ENCODE assay signal across 15 cellular contexts in the genomic region with DNA sequence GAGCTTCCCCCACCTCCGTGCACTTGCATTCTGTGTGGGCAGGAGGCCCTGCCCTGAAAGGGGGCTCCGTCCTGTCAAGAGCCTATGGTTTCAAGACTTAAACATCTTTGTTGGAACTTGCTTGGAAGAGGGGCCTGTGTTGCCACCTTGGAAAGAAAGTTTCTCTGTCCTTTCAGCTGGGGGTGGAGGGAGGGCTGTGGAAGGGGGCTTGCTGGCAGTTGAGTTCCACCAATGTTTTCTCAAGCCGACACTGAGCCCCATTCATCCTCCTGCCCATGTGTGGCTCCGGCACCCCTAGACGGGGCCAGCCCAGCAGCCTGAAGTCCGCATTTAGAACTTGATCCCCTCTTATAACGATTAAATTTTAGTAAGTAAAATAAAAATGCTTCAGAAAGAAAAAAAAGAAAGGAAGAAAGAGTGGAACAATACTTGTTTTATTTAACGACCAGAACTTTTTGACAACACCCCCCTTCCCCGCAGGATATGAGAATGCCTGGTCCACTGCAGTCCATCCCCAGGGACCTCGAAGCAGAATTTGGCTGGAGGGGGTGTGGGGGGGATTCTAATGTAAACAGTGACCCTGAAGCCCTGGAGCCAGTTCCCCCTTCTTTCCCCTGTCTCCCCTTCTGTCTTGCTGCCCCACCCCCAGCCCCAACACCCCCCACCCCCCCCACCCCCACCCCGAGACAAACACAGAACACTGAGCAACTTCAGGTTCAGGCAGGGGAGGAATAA. TPM values are rescaled to one million over a fixed set of nuclear protein-coding genes. Genes with fewer than 3 reads are reported as not detected.
DNase-seq lines count a peak whose midpoint lies in the region; ATAC-seq and TF ChIP-seq lines count a peak whose summit lies in the region.
"Had no signal": no experiment of that assay in that cellular context is flagged by ENCODE, and none has a peak within 500 bp of the region (broad histone marks: within the 10 kb centered on the region; RNA-seq: fewer than 3 reads in every experiment).

No MANE protein-coding gene starts in this region.

- H3K36me3 ChIP-seq in left ventricle myocardium inferior (no peaks in the 10 kb centered on the region), gastroesophageal sphincter (peaks cover 0 to 12% of the 10 kb centered on the region in 2 donors)

- peaks cover 20% of the 10 kb centered on the region for H3K4me1 Mint-ChIP-seq in progenitor cell of endocrine pancreas (ENCODE audit: low read depth)
- H3K4me1 Mint-ChIP-seq in activated T-helper 2 cell treated with anti-CD3 and anti-CD28 coated beads, Interferon-gamma antibody, Interleukin-2, Interleukin-4, amounts not matched to agents 10 μg/mL and 5 μg/mL and 100 μg/mL, durations not matched to agents 14 hours and 24 hours and 36 hours (ENCODE audit: low read depth), result no peaks in the 10 kb centered on the region
- H3K4me1 Mint-ChIP-seq: activated naive CD8-positive, alpha-beta T cell treated with anti-CD3 and anti-CD28 coated beads for 36 hours; stimulated activated memory B cell treated with anti-CD40 and anti-IgM and Interleukin-4, amounts not matched to agents 10 μg/mL and 1 μg/mL and 100 μg/mL, for 72 hours had no signal

- H3K4me1 ChIP-seq in left ventricle myocardium inferior, result peaks cover 68% of the 10 kb centered on the region
- peaks cover 0 to 47% (median 4%) of the 10 kb centered on the region in 3 donors for H3K4me1 ChIP-seq in gastroesophageal sphincter

- H3K4me3 ChIP-seq in left ventricle myocardium inferior, result peak overlapping the region; percentile 62
- peak overlapping the region in 1 of 2 donors; percentile 38 for H3K4me3 ChIP-seq in gastroesophageal sphincter

- WGBS in gastroesophageal sphincter (ENCODE audit: low coverage in 1 of 2), 2 donors, result 66 to 68% methylated on average over 8 to 9 of the region's 11 CpGs

- no peak overlapping the region for H3K4me3 Mint-ChIP-seq in progenitor cell of endocrine pancreas (ENCODE audit: low read depth)
- H3K4me3 Mint-ChIP-seq in activated T-helper 2 cell treated with anti-CD3 and anti-CD28 coated beads, Interferon-gamma antibody, Interleukin-2, Interleukin-4, amounts not matched to agents 10 μg/mL and 5 μg/mL and 100 μg/mL, durations not matched to agents 14 hours and 24 hours and 36 hours (ENCODE audit: low read depth), result no peak overlapping the region
- H3K4me3 Mint-ChIP-seq: activated naive CD8-positive, alpha-beta T cell treated with anti-CD3 and anti-CD28 coated beads for 36 hours; activated T-cell treated with anti-CD3 and anti-CD28 coated beads, Interleukin-2, amount 50 U/mL, for 24 hours; stimulated activated memory B cell treated with anti-CD40 and anti-IgM and Interleukin-4, amounts not matched to agents 10 μg/mL and 1 μg/mL and 100 μg/mL, for 72 hours had no signal

- H3K27me3 ChIP-seq in left ventricle myocardium inferior (ENCODE audit: low read depth) (no peaks in the 10 kb centered on the region), gastroesophageal sphincter (no peaks in the 10 kb centered on the region)

- TF ChIP-seq EP300 in gastroesophageal sphincter (IDR thresholded peaks at IDR 0.05), result no peak

- no peak for TF ChIP-seq POLR2A in gastroesophageal sphincter (IDR thresholded peaks at IDR 0.05)

- no peaks in the 10 kb centered on the region for H3K9me3 Mint-ChIP-seq in progenitor cell of endocrine pancreas (ENCODE audit: low read depth)
- no peaks in the 10 kb centered on the region for H3K9me3 Mint-ChIP-seq in activated T-helper 2 cell treated with anti-CD3 and anti-CD28 coated beads, Interferon-gamma antibody, Interleukin-2, Interleukin-4, amounts not matched to agents 10 μg/mL and 5 μg/mL and 100 μg/mL, durations not matched to agents 14 hours and 24 hours and 36 hours
- H3K9me3 Mint-ChIP-seq: activated naive CD8-positive, alpha-beta T cell treated with anti-CD3 and anti-CD28 coated beads for 36 hours; activated T-cell treated with anti-CD3 and anti-CD28 coated beads, Interleukin-2, amount 50 U/mL, for 24 hours; stimulated activated memory B cell treated with anti-CD40 and anti-IgM and Interleukin-4, amounts not matched to agents 10 μg/mL and 1 μg/mL and 100 μg/mL, for 72 hours had no signal

- H3K36me3 Mint-ChIP-seq in progenitor cell of endocrine pancreas (ENCODE audit: insufficient read depth), result peaks cover 10% of the 10 kb centered on the region
- peaks cover 3% of the 10 kb centered on the region for H3K36me3 Mint-ChIP-seq in activated T-helper 2 cell treated with anti-CD3 and anti-CD28 coated beads, Interferon-gamma antibody, Interleukin-2, Interleukin-4, amounts not matched to agents 10 μg/mL and 5 μg/mL and 100 μg/mL, durations not matched to agents 14 hours and 24 hours and 36 hours (ENCODE audit: low read depth)

- H3K9me3 ChIP-seq in left ventricle myocardium inferior (replicated peaks) (no peaks in the 10 kb centered on the region), gastroesophageal sphincter (no peaks in the 10 kb centered on the region)

- H3K27ac Mint-ChIP-seq in progenitor cell of endocrine pancreas, result peak overlapping the region; percentile 86
- H3K27ac Mint-ChIP-seq in activated T-helper 2 cell treated with anti-CD3 and anti-CD28 coated beads, Interferon-gamma antibody, Interleukin-2, Interleukin-4, amounts not matched to agents 10 μg/mL and 5 μg/mL and 100 μg/mL, durations not matched to agents 14 hours and 24 hours and 36 hours, result no peak overlapping the region
- H3K27ac Mint-ChIP-seq: activated naive CD8-positive, alpha-beta T cell treated with anti-CD3 and anti-CD28 coated beads for 36 hours; activated T-cell treated with anti-CD3 and anti-CD28 coated beads, Interleukin-2, amount 50 U/mL, for 24 hours; stimulated activated memory B cell treated with anti-CD40 and anti-IgM and Interleukin-4, amounts not matched to agents 10 μg/mL and 1 μg/mL and 100 μg/mL, for 72 hours had no signal

- DNase-seq in left ventricle myocardium inferior, result no peak
- DNase-seq in Right ventricle myocardium superior, result no peak
- DNase-seq in progenitor cell of endocrine pancreas (ENCODE audit: low spot score, unreplicated experiment), result no peak
- DNase-seq in NCI-H2107 (lab: John Stamatoyannopoulos, UW), result no peak
- DNase-seq in activated T-helper 2 cell treated with anti-CD3 and anti-CD28 coated beads, Interferon-gamma antibody, Interleukin-2, Interleukin-4, amounts not matched to agents 10 μg/mL and 5 μg/mL and 100 μg/mL, durations not matched to agents 14 hours and 24 hours and 36 hours (ENCODE audit: low spot score), result no peak
- DNase-seq: activated CD4-positive, alpha-beta T cell treated with anti-CD3 and anti-CD28 coated beads, Interleukin-2, amount 50 U/mL, for 1 hour; activated naive CD8-positive, alpha-beta T cell treated with anti-CD3 and anti-CD28 coated beads for 36 hours; activated T-cell treated with anti-CD3 and anti-CD28 coated beads, Interleukin-2, amount 50 U/mL, for 24 hours; KBM-7; NCI-H1105; NCI-H345 had no signal

- no peaks in the 10 kb centered on the region for H3K27me3 Mint-ChIP-seq in progenitor cell of endocrine pancreas
- no peaks in the 10 kb centered on the region for H3K27me3 Mint-ChIP-seq in activated T-helper 2 cell treated with anti-CD3 and anti-CD28 coated beads, Interferon-gamma antibody, Interleukin-2, Interleukin-4, amounts not matched to agents 10 μg/mL and 5 μg/mL and 100 μg/mL, durations not matched to agents 14 hours and 24 hours and 36 hours (ENCODE audit: low read depth)
- H3K27me3 Mint-ChIP-seq: activated naive CD8-positive, alpha-beta T cell treated with anti-CD3 and anti-CD28 coated beads for 36 hours; activated T-cell treated with anti-CD3 and anti-CD28 coated beads, Interleukin-2, amount 50 U/mL, for 24 hours; stimulated activated memory B cell treated with anti-CD40 and anti-IgM and Interleukin-4, amounts not matched to agents 10 μg/mL and 1 μg/mL and 100 μg/mL, for 72 hours had no signal

- peak overlapping the region; percentile 88 for H3K27ac ChIP-seq in left ventricle myocardium inferior (replicated peaks)
- H3K27ac ChIP-seq in gastroesophageal sphincter, result peak overlapping the region in 3 of 4 donors; percentile 74 to 80 (median 74)

- no peak for TF ChIP-seq CTCF in left ventricle myocardium inferior (IDR thresholded peaks at IDR 0.05; ENCODE audit: borderline replicate concordance)
- TF ChIP-seq CTCF in gastroesophageal sphincter (IDR thresholded peaks at IDR 0.05), result no peak
- TF ChIP-seq CTCF in progenitor cell of endocrine pancreas (IDR thresholded peaks at IDR 0.05; ENCODE audit: unreplicated experiment), result no peak

- ATAC-seq in Right ventricle myocardium superior (ENCODE audit: poor library complexity), result no peak
- ATAC-seq in gastroesophageal sphincter, result no peak
- ATAC-seq in HG03460 (IDR thresholded peaks at IDR 0.05; ENCODE audit: unreplicated experiment), result no peak
- ATAC-seq in HG03175 (IDR thresholded peaks at IDR 0.05; ENCODE audit: unreplicated experiment), result no peak
- ATAC-seq: stimulated activated memory B cell treated with anti-CD40 and anti-IgM and Interleukin-4, amounts not matched to agents 10 μg/mL and 1 μg/mL and 100 μg/mL, for 72 hours had no signal

- intact Hi-C loops in left ventricle myocardium inferior (cut with micrococcal nuclease), result no loop called here
- intact Hi-C loops in Right ventricle myocardium superior (cut with DNase I), result loop anchor here (10.0 kb wide), 1 partner anchor 59 kb away; no protein-coding TSS in a partner anchor
- intact Hi-C loops in activated T-helper 2 cell treated with anti-CD3 and anti-CD28 coated beads, Interferon-gamma antibody, Interleukin-2, Interleukin-4, amounts not matched to agents 10 μg/mL and 5 μg/mL and 100 μg/mL, durations not matched to agents 14 hours and 24 hours and 36 hours (cut with micrococcal nuclease), result no loop called here

RNA-seq across cellular contexts. Expression of a gene that starts 26.9 kb away (rescaled TPM):
- total RNA-seq in left ventricle myocardium inferior (0.22 TPM), Right ventricle myocardium superior (0.24 TPM), gastroesophageal sphincter (1 to 10 TPM in 1 of 4 donors, under 1 TPM in 2, not detected in 1; 0.27 to 1.9 (median 0.31) TPM), progenitor cell of endocrine pancreas (3.4 and 4.1 TPM in 2 replicates)
- 0.23 and 0.43 TPM in 2 replicates for total RNA-seq in activated T-helper 2 cell treated with anti-CD3 and anti-CD28 coated beads, Interferon-gamma antibody, Interleukin-2, Interleukin-4, amounts not matched to agents 10 μg/mL and 5 μg/mL and 100 μg/mL, durations not matched to agents 14 hours and 24 hours and 36 hours
